Comparison of ENCODE assay signal across 8 cellular contexts in genomic region chr4:56977321-56978012, GRCh38. TPM values are rescaled to one million over a fixed set of nuclear protein-coding genes. Genes with fewer than 3 reads are reported as not detected.
A peak's percentile ranks its signal among the peaks of the same experiment; 100 is the strongest.
DNase-seq lines count a peak whose midpoint lies in the region; ATAC-seq and TF ChIP-seq lines count a peak whose summit lies in the region.

Gene NOA1 (minus strand): TSS chr4:56977606. CDS start chr4:56977585, 21 bp downstream.

- H3K27me3 ChIP-seq in ovary (no peaks in the 10 kb centered on the region), thyroid gland (no peaks in the 10 kb centered on the region)

- H3K4me1 ChIP-seq in ovary (ENCODE audit: insufficient read depth), result peaks cover 20% of the 10 kb centered on the region
- H3K4me1 ChIP-seq in thyroid gland, result peaks cover 29 to 42% of the 10 kb centered on the region in 2 donors

- DNase-seq in GM12864 (ENCODE audit: low read depth), result peak; percentile 100
- peak; percentile 98 to 99 (median 99) for DNase-seq in NCI-H1417 (lab: John Stamatoyannopoulos, UW)
- peak; percentile 83 to 92 for DNase-seq in SW 1271 (lab: John Stamatoyannopoulos, UW)
- peak; percentile 91 for DNase-seq in activated naive CD8-positive, alpha-beta T cell treated with anti-CD3 and anti-CD28 coated beads, Interleukin-2, amount 50 U/mL, for 16 hours (ENCODE audit: low read depth, low spot score)
- DNase-seq in Right ventricle myocardium inferior (ENCODE audit: missing footprints), result peak; percentile 98
- DNase-seq in ovary, result peak; percentile 96 to 99 (median 98)
- peak; percentile 98 to 99 for DNase-seq in thyroid gland

- H3K9me3 ChIP-seq in ovary (no peaks in the 10 kb centered on the region), thyroid gland (no peaks in the 10 kb centered on the region)

- 0 to 1% (median 1%) methylated on average over 43 to 51 of the region's 51 CpGs for WGBS in ovary, 3 donors
- WGBS in thyroid gland, 2 donors, result 1 to 3% methylated on average over 14 to 30 of the region's 51 CpGs

- intact Hi-C loops in Right ventricle myocardium inferior (cut with DNase I) (loop anchor here (1.0 to 5.0 kb wide), 2 partner anchors 70 to 125 kb away; partner anchors contain the start of gene REST), ovary (cut with DNase I) (loop anchor here in 1 of 4 donors (5.0 kb wide), 1 partner anchor 70 kb away; the partner anchor contains the start of gene REST), thyroid gland (cut with DNase I) (loop anchor here (10.0 kb wide), 1 partner anchor 73 kb away; the partner anchor contains the start of gene REST)

- TF ChIP-seq CTCF in GM12864 (IDR thresholded peaks at IDR 0.05; ENCODE audit: low read depth, low read length, missing control alignments) (no peak), ovary (IDR thresholded peaks at IDR 0.05) (no peak), thyroid gland (IDR thresholded peaks at IDR 0.05) (no peak)

- ATAC-seq in HG02759 (IDR thresholded peaks at IDR 0.05; ENCODE audit: unreplicated experiment), result peak; percentile 84
- peak; percentile 90 for ATAC-seq in Right ventricle myocardium inferior

- no peak for TF ChIP-seq EP300 in ovary (IDR thresholded peaks at IDR 0.05)

- H3K4me3 ChIP-seq in GM12864 (ENCODE audit: low read depth, low read length), result peak within 1 kb of the TSS; percentile 99
- peak within 1 kb of the TSS; percentile 90 for H3K4me3 ChIP-seq in ovary
- H3K4me3 ChIP-seq in thyroid gland (replicated peaks in 1 of 3), result peak within 1 kb of the TSS; percentile 52 to 83 (median 79)

- peak; percentile 43 for TF ChIP-seq POLR2A in ovary (IDR thresholded peaks at IDR 0.05)
- TF ChIP-seq POLR2A in thyroid gland (IDR thresholded peaks at IDR 0.05), result peak in 1 of 2 donors; percentile 87

- H3K27ac ChIP-seq in ovary (peak within 1 kb of the TSS; percentile 70 to 88), thyroid gland (peak within 1 kb of the TSS; percentile 83 to 94 (median 94))

- H3K36me3 ChIP-seq in ovary, result no peaks in the 10 kb centered on the region
- H3K36me3 ChIP-seq in thyroid gland, result peaks cover 14 to 18% of the 10 kb centered on the region in 2 donors

RNA-seq across cellular contexts. Expression of gene NOA1, which starts in this region (rescaled TPM):
- total RNA-seq in Right ventricle myocardium inferior (11.5 TPM), ovary (10 to 100 TPM; 12.6 to 21.5 (median 18.5) TPM), thyroid gland (10 to 100 TPM; 22.1 to 27.4 (median 24.7) TPM)
- 10 to 100 TPM; 16.2 to 19.1 TPM for polyA plus RNA-seq in ovary

Comparison
In these comparisons a context has a peak if more than half of its experiments do, and no peak if none do; other contexts are left out.
1. Peak in every context shown above with its lines: DNase-seq, ATAC-seq, H3K4me3 ChIP-seq and H3K27ac ChIP-seq.